ENCODE assay signal across 22 cellular contexts in the genomic region with DNA sequence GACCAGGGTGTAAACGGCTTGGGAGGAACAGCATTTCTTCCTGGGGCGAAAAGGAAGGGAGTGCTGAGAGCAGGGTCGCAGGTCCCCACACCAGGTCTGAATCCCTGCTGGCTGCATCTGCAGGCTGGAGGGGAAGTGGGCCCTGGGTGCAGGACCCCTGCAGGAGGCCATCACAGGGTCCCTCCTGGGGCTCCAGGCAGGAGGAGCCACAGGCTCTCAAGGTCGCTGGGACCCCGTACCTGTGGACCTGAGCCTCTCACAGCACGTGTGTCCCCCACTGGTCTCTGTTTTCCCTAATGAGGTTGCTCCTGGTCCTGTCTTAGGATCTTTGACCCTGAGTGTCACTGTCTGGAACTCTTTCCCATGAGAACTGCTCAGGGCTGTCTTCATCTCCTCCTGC.
DNase-seq lines count a peak whose midpoint lies in the region; ATAC-seq, FAIRE-seq and TF ChIP-seq lines count a peak whose summit lies in the region.
"Had no signal": no experiment of that assay in that cellular context is flagged by ENCODE, and none has a peak within 500 bp of the region (broad histone marks: within the 10 kb centered on the region; RNA-seq: fewer than 3 reads in every experiment).

No MANE protein-coding gene starts in this region.

- CTCF ChIA-PET in Panc1 (lab: Charles Lee), result no interaction called here

- no peaks in the 10 kb centered on the region for H3K36me3 Mint-ChIP-seq in nephron progenitor cell (ENCODE audit: low read depth)
- H3K36me3 Mint-ChIP-seq in stimulated activated memory B cell treated with anti-CD40 and anti-IgM and Interleukin-4, amounts not matched to agents 10 μg/mL and 1 μg/mL and 100 μg/mL, for 72 hours, result no peaks in the 10 kb centered on the region
- H3K36me3 Mint-ChIP-seq: CD4-positive, alpha-beta memory T cell had no signal

- ATAC-seq in Panc1 (peak; percentile 13; the same call in 1 of the 2 replicates), HG03139 (IDR thresholded peaks at IDR 0.05; ENCODE audit: unreplicated experiment) (no peak)
- ATAC-seq in stimulated activated memory B cell treated with anti-CD40 and anti-IgM and Interleukin-4, amounts not matched to agents 10 μg/mL and 1 μg/mL and 100 μg/mL, for 72 hours, result peak; percentile 35

- H3K4me1 ChIP-seq in Panc1 (ENCODE audit: control insufficient read depth, insufficient read depth, low read length) (no peaks in the 10 kb centered on the region), smooth muscle cell (ENCODE audit: low read depth) (peaks cover 2% of the 10 kb centered on the region)

- no TSS peak for BruUV-seq in Panc1 (replicated peaks; lab: Mats Ljungman, UMichigan)

- FAIRE-seq in bronchial epithelial cell (lab: Jason Lieb, UNC), result peak; percentile 64
- FAIRE-seq: GM12891, GM18507, GM19239, H1 had no signal

- H3K36me3 ChIP-seq in Panc1 (ENCODE audit: control insufficient read depth, insufficient read depth, low read length), result no peaks in the 10 kb centered on the region
- H3K36me3 ChIP-seq in bronchial epithelial cell (ENCODE audit: control insufficient read depth, insufficient read depth, low read length), result no peaks in the 10 kb centered on the region
- H3K36me3 ChIP-seq in smooth muscle cell (ENCODE audit: low read depth), result no peaks in the 10 kb centered on the region

- intact Hi-C loops in Panc1 (cut with micrococcal nuclease; ENCODE audit: unreplicated experiment), result no loop called here

- WGBS in smooth muscle cell (ENCODE audit: low lambda C conversion rate), result 92% methylated on average over 6 of the region's 6 CpGs

- H3K4me3 Mint-ChIP-seq in nephron progenitor cell, result no peak overlapping the region
- no peak overlapping the region for H3K4me3 Mint-ChIP-seq in stimulated activated memory B cell treated with anti-CD40 and anti-IgM and Interleukin-4, amounts not matched to agents 10 μg/mL and 1 μg/mL and 100 μg/mL, for 72 hours
- H3K4me3 Mint-ChIP-seq: CD4-positive, alpha-beta memory T cell had no signal

- no peaks in the 10 kb centered on the region for H3K9me3 Mint-ChIP-seq in nephron progenitor cell
- no peaks in the 10 kb centered on the region for H3K9me3 Mint-ChIP-seq in stimulated activated memory B cell treated with anti-CD40 and anti-IgM and Interleukin-4, amounts not matched to agents 10 μg/mL and 1 μg/mL and 100 μg/mL, for 72 hours

- H3K4me1 Mint-ChIP-seq in nephron progenitor cell, result peaks cover 43% of the 10 kb centered on the region
- no peaks in the 10 kb centered on the region for H3K4me1 Mint-ChIP-seq in stimulated activated memory B cell treated with anti-CD40 and anti-IgM and Interleukin-4, amounts not matched to agents 10 μg/mL and 1 μg/mL and 100 μg/mL, for 72 hours
- H3K4me1 Mint-ChIP-seq: CD4-positive, alpha-beta memory T cell had no signal

- H3K27me3 ChIP-seq in Panc1 (ENCODE audit: control insufficient read depth, insufficient read depth, low read length) (peaks cover 7% of the 10 kb centered on the region; the same call in 1 of the 2 replicates), bronchial epithelial cell (ENCODE audit: control insufficient read depth, insufficient read depth, low read length) (peaks cover 4% of the 10 kb centered on the region), smooth muscle cell (ENCODE audit: low read depth) (no peaks in the 10 kb centered on the region)

- H3K9me3 ChIP-seq in Panc1 (ENCODE audit: control insufficient read depth, insufficient read depth, low read depth, low read length), result no peaks in the 10 kb centered on the region
- H3K9me3 ChIP-seq in smooth muscle cell (replicated peaks; ENCODE audit: low read depth), result no peaks in the 10 kb centered on the region

- H3K27me3 Mint-ChIP-seq in nephron progenitor cell (ENCODE audit: low read depth, poor library complexity), result peaks cover 9% of the 10 kb centered on the region
- H3K27me3 Mint-ChIP-seq in stimulated activated memory B cell treated with anti-CD40 and anti-IgM and Interleukin-4, amounts not matched to agents 10 μg/mL and 1 μg/mL and 100 μg/mL, for 72 hours, result peaks cover 10% of the 10 kb centered on the region

- H4K20me1 ChIP-seq in smooth muscle cell (ENCODE audit: low read depth), result no peaks in the 10 kb centered on the region

- TF ChIP-seq CTCF in Panc1 (IDR thresholded peaks at IDR 0.05) (no peak), bronchial epithelial cell (IDR thresholded peaks at IDR 0.05; ENCODE audit: insufficient read depth, low read length, severe bottlenecking) (no peak), nephron progenitor cell (IDR thresholded peaks at IDR 0.05) (no peak), smooth muscle cell (IDR thresholded peaks at IDR 0.05; ENCODE audit: borderline replicate concordance, insufficient read depth, poor library complexity, severe bottlenecking) (no peak)

- no peak overlapping the region for H3K4me2 ChIP-seq in smooth muscle cell

- H3K27ac ChIP-seq in Panc1 (ENCODE audit: low read length), result no peak overlapping the region
- H3K27ac ChIP-seq in smooth muscle cell (ENCODE audit: low read depth), result no peak overlapping the region
- H3K27ac ChIP-seq: GM23248 had no signal

- POLR2A ChIA-PET in Panc1 (lab: Charles Lee), result no interaction called here

- no peak overlapping the region for H2AFZ ChIP-seq in smooth muscle cell (ENCODE audit: low read depth)
- H2AFZ ChIP-seq: GM23248 had no signal

- no peaks in the 10 kb centered on the region for H3K79me2 ChIP-seq in smooth muscle cell (ENCODE audit: low read depth)

- peak overlapping the region; percentile 58 for H3K27ac Mint-ChIP-seq in nephron progenitor cell
- no peak overlapping the region for H3K27ac Mint-ChIP-seq in stimulated activated memory B cell treated with anti-CD40 and anti-IgM and Interleukin-4, amounts not matched to agents 10 μg/mL and 1 μg/mL and 100 μg/mL, for 72 hours
- H3K27ac Mint-ChIP-seq: CD4-positive, alpha-beta memory T cell had no signal

- H3K4me3 ChIP-seq in Panc1 (ENCODE audit: low read depth in 2 of 2, low read length in 2 of 2) (no peak overlapping the region), bronchial epithelial cell (ENCODE audit: low read depth, low read length) (no peak overlapping the region), smooth muscle cell (no peak overlapping the region)
- H3K4me3 ChIP-seq: GM23248 had no signal

- H3K9ac ChIP-seq in smooth muscle cell (ENCODE audit: low read depth), result no peak overlapping the region
- H3K9ac ChIP-seq: GM23248 had no signal

- in situ Hi-C loops in Panc1 (cut with HindIII; ENCODE audit: low pct_unique_long_range_greater_than_20kb, low sequenced_read_pairs), result no loop called here

- H3F3A ChIP-seq in smooth muscle cell (ENCODE audit: low read depth), result no peaks in the 10 kb centered on the region

- no peak for DNase-seq in Panc1 (ENCODE audit: low read depth, low spot score)
- DNase-seq in bronchial epithelial cell (ENCODE audit: low read depth), result no peak
- no peak for DNase-seq in nephron progenitor cell
- no peak for DNase-seq in NOMO-1 treated with DMSO at 0.1 percent for 48 hours (lab: John Stamatoyannopoulos, UW; ENCODE audit: unreplicated experiment)
- no peak for DNase-seq in smooth muscle cell (lab: John Stamatoyannopoulos, UW; ENCODE audit: unreplicated experiment)
- DNase-seq in effector CD8-positive, alpha-beta T cell (lab: John Stamatoyannopoulos, UW), result no peak
- DNase-seq: C1 segment of cervical spinal cord; Calu3; CD4-positive, alpha-beta memory T cell; COR-L47; DMS53; DMS79 treated with DMSO at 0.1 percent for 48 hours; GF-D8; GM23248; H7; HCEC 1CT had no signal
